8 cellular contexts compared by ENCODE assay signal in the genomic region with DNA sequence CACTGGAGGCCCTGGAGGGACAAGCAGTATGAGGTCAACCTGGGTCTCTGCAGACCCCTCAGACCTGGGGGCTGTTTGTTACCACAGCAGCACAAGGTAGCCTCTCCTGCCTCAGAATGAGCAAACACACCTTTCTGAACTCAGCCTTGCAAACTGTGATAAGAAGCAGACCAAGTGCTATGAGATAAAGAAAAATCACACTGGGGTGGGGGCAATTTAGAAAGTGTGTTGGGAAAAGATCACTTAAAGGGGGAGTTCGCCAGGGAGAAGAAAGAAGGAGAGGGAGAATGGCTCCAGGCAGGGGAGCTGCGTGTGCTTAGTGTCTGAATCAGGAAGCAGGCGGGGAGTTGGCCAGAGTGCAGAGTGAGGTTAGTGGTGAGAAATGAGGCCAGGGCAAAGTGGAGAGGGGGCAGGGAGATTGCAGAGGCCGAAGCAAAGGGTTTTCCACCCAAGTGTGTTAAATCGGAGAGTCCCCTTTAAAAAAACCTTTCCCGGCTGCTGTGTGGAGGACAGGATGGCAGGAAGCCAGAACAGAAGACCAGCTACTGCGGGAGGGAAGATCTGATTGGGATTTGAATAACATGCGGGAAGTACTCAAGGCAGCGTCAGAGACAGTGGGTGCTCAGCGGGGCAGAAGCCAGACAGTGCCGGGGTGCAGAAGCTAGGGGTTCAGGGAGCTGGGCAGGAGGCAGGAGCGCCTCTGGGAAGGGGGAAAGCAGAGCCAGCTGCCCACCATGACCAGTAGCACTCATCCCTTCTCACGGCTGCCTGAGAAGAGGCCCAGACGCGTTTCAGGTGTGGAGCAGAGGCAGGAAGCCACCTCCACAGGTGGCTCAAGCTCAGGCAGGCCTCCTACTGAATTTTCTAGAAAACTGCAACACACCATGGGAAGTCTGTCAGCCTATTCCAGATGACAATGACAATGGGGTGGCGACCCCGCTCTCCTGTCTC. TPM values are rescaled to one million over a fixed set of nuclear protein-coding genes. Genes with fewer than 3 reads are reported as not detected.
A peak's percentile ranks its signal among the peaks of the same experiment; 100 is the strongest.
DNase-seq lines count a peak whose midpoint lies in the region; ATAC-seq and TF ChIP-seq lines count a peak whose summit lies in the region.

No MANE protein-coding gene starts in this region.

- in situ Hi-C loops in astrocyte of the spinal cord (cut with HindIII; ENCODE audit: low sequenced_read_pairs), result no loop called here

- H3K4me3 ChIP-seq in Peyer's patch, result peak overlapping the region in 2 of 4 donors; percentile 7 to 25
- no peak overlapping the region for H3K4me3 ChIP-seq in astrocyte of the spinal cord (ENCODE audit: low read depth, low read length)

- ATAC-seq in HG03159 (IDR thresholded peaks at IDR 0.05; ENCODE audit: unreplicated experiment), result no peak

- H3K9me3 ChIP-seq in Peyer's patch, result no peaks in the 10 kb centered on the region

- DNase-seq in GDM1 (lab: John Stamatoyannopoulos, UW), result peak; percentile 68
- peak; percentile 87 for DNase-seq in HT1080 (ENCODE audit: low read depth)
- DNase-seq in Peyer's patch, result peak; percentile 75 to 85 (median 75)
- DNase-seq in astrocyte of the spinal cord (ENCODE audit: low read depth, low spot score), result peak; percentile 89
- peak; percentile 32 to 71 for DNase-seq in hippocampal formation (lab: John Stamatoyannopoulos, UW)
- DNase-seq in renal cortical epithelial cell (ENCODE audit: low read depth), result peak; percentile 88
- no peak for DNase-seq in NCI-H1930 (lab: John Stamatoyannopoulos, UW)

- peaks cover 0 to 51% (median 35%) of the 10 kb centered on the region in 4 donors for H3K4me1 ChIP-seq in Peyer's patch

- H3K27me3 ChIP-seq in Peyer's patch, result no peaks in the 10 kb centered on the region

- no peak for TF ChIP-seq POLR2A in Peyer's patch (IDR thresholded peaks at IDR 0.05)

- no peaks in the 10 kb centered on the region for H3K36me3 ChIP-seq in Peyer's patch

- peak overlapping the region; percentile 76 to 82 (median 78) for H3K27ac ChIP-seq in Peyer's patch

- TF ChIP-seq CTCF in Peyer's patch (IDR thresholded peaks at IDR 0.05), result peak in 3 of 6 experiments; percentile 3 to 16 (median 3)
- no peak for TF ChIP-seq CTCF in astrocyte of the spinal cord (IDR thresholded peaks at IDR 0.05; ENCODE audit: low read depth, low read length)

RNA-seq across cellular contexts. Expression of gene ADA, which starts 9.0 kb away (rescaled TPM):
- total RNA-seq in HT1080 (2014; rRNA removed; shearing (Covaris generic)), result 7.8 and 10.3 TPM in 2 replicates
- polyA plus RNA-seq in HT1080 (2015; cell fraction: cytosol; rRNA removed), result 23.2 and 26.9 TPM in 2 replicates
- 24.4 and 26.9 TPM in 2 replicates for polyA plus RNA-seq in HT1080 (2015; cell fraction: nucleus; rRNA removed)
- 10 to 100 TPM in 1 of 4 donors, 1 to 10 TPM in 3; 1.6 to 25.6 (median 5.0) TPM for total RNA-seq in Peyer's patch
- total RNA-seq in renal cortical epithelial cell, result 5.9 and 10.0 TPM in 2 replicates

Comparison
In these comparisons a context has a peak if more than half of its experiments do, and no peak if none do; other contexts are left out.
1. DNase-seq: peak in GDM1 (single experiment), HT1080 (single experiment), Peyer's patch (3 of 3), astrocyte of the spinal cord (single experiment), hippocampal formation (2 of 2) and renal cortical epithelial cell (single experiment); none in NCI-H1930 (0 of 2).